1 cellular context compared by ENCODE assay signal in the genomic region with DNA sequence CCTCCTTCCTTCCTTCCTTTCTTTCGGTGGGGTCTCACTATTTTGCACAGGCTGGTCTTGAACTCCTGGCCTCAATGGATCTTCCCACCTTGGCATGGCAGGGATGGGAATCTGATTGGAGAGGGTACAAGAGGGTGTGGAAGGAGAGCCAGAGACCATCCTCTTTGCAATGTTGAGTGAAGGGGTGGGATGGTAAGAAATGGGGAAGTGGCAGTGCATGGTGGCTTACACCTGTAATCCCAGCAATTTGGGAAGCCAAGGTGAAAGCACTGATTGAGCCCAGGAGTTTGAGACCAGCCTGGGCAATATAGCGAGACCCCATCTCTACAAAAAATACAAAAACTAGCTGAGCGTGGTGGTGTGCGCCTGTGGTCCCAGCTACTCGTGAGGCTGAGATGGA.
TF ChIP-seq lines count a peak whose summit lies in the region.

No MANE protein-coding gene starts in this region.

TF ChIP-seq in GM12878, 131 proteins besides CTCF, POLR2A, EP300 and RAD21:
- no peak for TF ChIP-seq CBFB (IDR thresholded peaks at IDR 0.05; ENCODE audit: low read depth)
- TF ChIP-seq SPI1 (IDR thresholded peaks at IDR 0.05; ENCODE audit: borderline replicate concordance, insufficient read depth, low read depth, low read length), result peak; percentile 56; the same call in 1 of the 2 replicates
